In the genomic region with DNA sequence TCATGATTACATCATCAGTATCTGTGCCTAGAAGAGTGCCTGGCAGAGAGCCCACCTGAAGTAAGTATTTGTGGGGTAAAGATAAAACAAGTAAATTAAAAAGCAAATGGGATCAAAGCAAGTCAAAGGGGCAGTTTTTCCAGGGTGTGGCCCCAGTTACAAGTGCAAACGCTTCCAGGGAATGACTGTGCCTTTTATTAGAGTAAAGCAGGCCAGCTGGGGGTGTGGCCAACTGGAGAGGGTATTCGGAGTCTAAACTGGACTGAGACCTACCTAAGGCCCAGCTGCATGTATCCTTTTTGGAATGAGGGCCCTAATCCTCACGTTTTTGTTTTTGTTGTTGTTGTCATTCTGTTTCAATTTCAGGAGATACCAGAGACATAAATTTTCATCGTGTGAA, we compare ENCODE assay signal across 2 cellular contexts. TPM values are rescaled to one million over a fixed set of nuclear protein-coding genes. Genes with fewer than 3 reads are reported as not detected.
"Had no signal": no experiment of that assay in that cellular context is flagged by ENCODE, and none has a peak within 500 bp of the region (broad histone marks: within the 10 kb centered on the region; RNA-seq: fewer than 3 reads in every experiment).

No MANE protein-coding gene starts in this region.

RNA-seq across cellular contexts. Expression of gene SPIN2A, which starts 3.9 kb away (rescaled TPM):
- total RNA-seq: kidney epithelial cell had no signal
- polyA plus RNA-seq: naive thymus-derived CD8-positive, alpha-beta T cell had no signal
